Comparison of ENCODE assay signal across 23 cellular contexts in genomic region chr10:96357038-96357620, GRCh38. TPM values are rescaled to one million over a fixed set of nuclear protein-coding genes. Genes with fewer than 3 reads are reported as not detected.
"Had no signal": no experiment of that assay in that cellular context is flagged by ENCODE, and none has a peak within 500 bp of the region (broad histone marks: within the 10 kb centered on the region; RNA-seq: fewer than 3 reads in every experiment).

No MANE protein-coding gene starts in this region.

- DNase-seq: activated CD4-positive, alpha-beta T cell treated with anti-CD3 and anti-CD28 coated beads, Interleukin-2, amount 10 ng/mL, durations not matched to agents 24 days and 14 days; activated CD4-positive, CD25-positive, alpha-beta regulatory T cell; activated CD8-positive, alpha-beta T cell treated with anti-CD3 and anti-CD28 coated beads, Interleukin-2, amount 10 ng/mL, durations not matched to agents 7 days and 5 days; activated T-cell treated with anti-CD3 and anti-CD28 coated beads, Interleukin-2, amount 50 U/mL, for 24 hours; adrenal gland; erythroblast; heart right ventricle; left colon; lower lobe of right lung; right cardiac atrium; stimulated activated CD4-positive, alpha-beta T cell treated with anti-CD3 and anti-CD28 coated beads, Interleukin-2, amount 100 ng/mL, for 24 hours; stimulated activated naive CD4-positive, alpha-beta T cell treated with Interleukin-2 at 50 U/mL for 16 hours; T-cell; transverse colon had no signal

- H3K4me3 Mint-ChIP-seq: activated CD4-positive, alpha-beta T cell treated with anti-CD3 and anti-CD28 coated beads, Interleukin-2, amount 10 ng/mL, durations not matched to agents 24 days and 14 days; activated CD8-positive, alpha-beta T cell treated with anti-CD3 and anti-CD28 coated beads, Interleukin-2, amount 10 ng/mL, durations not matched to agents 7 days and 5 days; activated naive CD4-positive, alpha-beta T cell treated with anti-CD3 and anti-CD28 coated beads, Interleukin-2, amount 50 U/mL, for 24 hours; activated T-cell treated with anti-CD3 and anti-CD28 coated beads, Interleukin-2, amount 50 U/mL, for 24 hours; nephron; T-cell had no signal

- ATAC-seq: activated CD8-positive, alpha-beta T cell treated with anti-CD3 and anti-CD28 coated beads, Interleukin-2, amount 10 ng/mL, durations not matched to agents 7 days and 5 days; left colon; lower lobe of right lung; right cardiac atrium; SK-N-SH treated with all-trans-retinoic acid at 6 μM for 48 hours; T-cell had no signal

- H3K4me1 ChIP-seq: adrenal gland, heart right ventricle, lower lobe of right lung, prostate gland, vagina had no signal

- H3K36me3 ChIP-seq: adrenal gland, cardiac muscle cell, heart right ventricle, lower lobe of right lung, prostate gland, transverse colon, vagina had no signal

- H3K36me3 Mint-ChIP-seq: activated naive CD4-positive, alpha-beta T cell treated with anti-CD3 and anti-CD28 coated beads, Interleukin-2, amount 50 U/mL, for 24 hours; T-cell had no signal

- H3K9me3 Mint-ChIP-seq: activated CD4-positive, alpha-beta T cell treated with anti-CD3 and anti-CD28 coated beads, Interleukin-2, amount 10 ng/mL, durations not matched to agents 24 days and 14 days; activated naive CD4-positive, alpha-beta T cell treated with anti-CD3 and anti-CD28 coated beads, Interleukin-2, amount 50 U/mL, for 24 hours; activated T-cell treated with anti-CD3 and anti-CD28 coated beads, Interleukin-2, amount 50 U/mL, for 24 hours; nephron; T-cell had no signal

- H3K4me3 ChIP-seq: adrenal gland, cardiac muscle cell, heart right ventricle, lower lobe of right lung, prostate gland, transverse colon, vagina had no signal

- H3K27me3 ChIP-seq: cardiac muscle cell, vagina had no signal

- H3K27ac ChIP-seq: adrenal gland, cardiac muscle cell, heart right ventricle, lower lobe of right lung, prostate gland, transverse colon, vagina had no signal

- H3K4me1 Mint-ChIP-seq: activated CD4-positive, alpha-beta T cell treated with anti-CD3 and anti-CD28 coated beads, Interleukin-2, amount 10 ng/mL, durations not matched to agents 24 days and 14 days; activated naive CD4-positive, alpha-beta T cell treated with anti-CD3 and anti-CD28 coated beads, Interleukin-2, amount 50 U/mL, for 24 hours; nephron; T-cell had no signal

- H3K27ac Mint-ChIP-seq: activated CD4-positive, alpha-beta T cell treated with anti-CD3 and anti-CD28 coated beads, Interleukin-2, amount 10 ng/mL, durations not matched to agents 24 days and 14 days; activated CD8-positive, alpha-beta T cell treated with anti-CD3 and anti-CD28 coated beads, Interleukin-2, amount 10 ng/mL, durations not matched to agents 7 days and 5 days; activated T-cell treated with anti-CD3 and anti-CD28 coated beads, Interleukin-2, amount 50 U/mL, for 24 hours; nephron; T-cell had no signal

- H3K9me3 ChIP-seq: adrenal gland, heart right ventricle, lower lobe of right lung, prostate gland, transverse colon, vagina had no signal

RNA-seq across cellular contexts. Expression of gene OPALIN, which starts 1.7 kb away (rescaled TPM):
- total RNA-seq: activated CD4-positive, alpha-beta T cell treated with anti-CD3 and anti-CD28 coated beads, Interleukin-2, amount 10 ng/mL, durations not matched to agents 24 days and 14 days; activated CD8-positive, alpha-beta T cell treated with anti-CD3 and anti-CD28 coated beads, Interleukin-2, amount 10 ng/mL, durations not matched to agents 7 days and 5 days; adrenal gland; cardiac muscle cell; frontal cortex; heart right ventricle; left colon; lower lobe of right lung; right cardiac atrium; skeletal muscle tissue; subcutaneous adipose tissue; T-cell; transverse colon; vagina had no signal

RNA-seq across cellular contexts. Expression of gene DNTT, which starts 52.9 kb away (rescaled TPM):
- total RNA-seq: activated CD4-positive, alpha-beta T cell treated with anti-CD3 and anti-CD28 coated beads, Interleukin-2, amount 10 ng/mL, durations not matched to agents 24 days and 14 days; activated CD8-positive, alpha-beta T cell treated with anti-CD3 and anti-CD28 coated beads, Interleukin-2, amount 10 ng/mL, durations not matched to agents 7 days and 5 days; adrenal gland; cardiac muscle cell; frontal cortex; heart right ventricle; left colon; lower lobe of right lung; prostate gland; right cardiac atrium; skeletal muscle tissue; subcutaneous adipose tissue; transverse colon; vagina had no signal
